7 cellular contexts compared by ENCODE assay signal in the genomic region with DNA sequence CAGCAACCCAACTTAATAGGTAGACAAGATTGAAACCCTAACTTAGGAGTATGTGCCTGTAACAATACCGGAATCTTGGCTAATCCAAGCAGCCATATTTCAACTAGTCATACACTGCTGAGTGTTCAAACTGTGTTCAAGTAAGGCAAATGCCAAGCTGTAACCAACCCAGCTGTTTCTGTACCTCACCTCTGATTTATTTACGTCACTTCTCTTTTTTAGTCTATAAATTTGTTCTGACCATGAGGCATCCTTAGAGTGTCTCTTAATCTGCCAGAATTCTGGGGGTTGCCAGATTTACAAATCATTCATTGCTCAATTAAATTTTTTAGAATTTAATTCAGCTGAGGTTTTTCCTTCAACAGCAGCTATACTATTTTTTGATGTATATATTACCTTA.
"Had no signal": no experiment of that assay in that cellular context is flagged by ENCODE, and none has a peak within 500 bp of the region (broad histone marks: within the 10 kb centered on the region; RNA-seq: fewer than 3 reads in every experiment).

No MANE protein-coding gene starts in this region.

- ATAC-seq: GM23338, K562 had no signal

- H2AFZ ChIP-seq: GM23338 had no signal

- FAIRE-seq: H1, K562 had no signal

- H3K27ac ChIP-seq: HL-60 had no signal

- H3K4me3 ChIP-seq: GM23338, K562 had no signal

- DNase-seq: H9, HCEC 1CT, IMR-90 had no signal

- H3K4me2 ChIP-seq: GM23338 had no signal
